In genomic region chr7:885261-885892, GRCh38 we compare ENCODE assay signal across 16 cellular contexts.
"Had no signal": no experiment of that assay in that cellular context is flagged by ENCODE, and none has a peak within 500 bp of the region (broad histone marks: within the 10 kb centered on the region; RNA-seq: fewer than 3 reads in every experiment).

No MANE protein-coding gene starts in this region.

- H3K36me3 Mint-ChIP-seq: activated naive CD4-positive, alpha-beta T cell treated with anti-CD3 and anti-CD28 coated beads, Interleukin-2, amount 50 U/mL, for 72 hours had no signal

- H3K27me3 ChIP-seq: brain microvascular endothelial cell, testis had no signal

- H3K4me3 Mint-ChIP-seq: activated T-cell treated with anti-CD3 and anti-CD28 coated beads, Interleukin-2, amount 50 U/mL, for 24 hours; endodermal cell; T-helper 1 cell treated with Interleukin-12 subunit alpha and Interleukin-12 subunit beta and Interleukin-4 antibody, amounts not matched to agents 30 μg/mL and 1 μg/mL, for 36 hours had no signal

- ATAC-seq: activated naive CD4-positive, alpha-beta T cell treated with anti-CD3 and anti-CD28 coated beads, Interleukin-2, amount 50 U/mL, for 72 hours; sciatic nerve had no signal

- H3K27ac Mint-ChIP-seq: activated T-cell treated with anti-CD3 and anti-CD28 coated beads, Interleukin-2, amount 50 U/mL, for 24 hours; T-helper 1 cell treated with Interleukin-12 subunit alpha and Interleukin-12 subunit beta and Interleukin-4 antibody, amounts not matched to agents 30 μg/mL and 1 μg/mL, for 36 hours had no signal

- H3K9me3 Mint-ChIP-seq: activated naive CD4-positive, alpha-beta T cell treated with anti-CD3 and anti-CD28 coated beads, Interleukin-2, amount 50 U/mL, for 72 hours; activated T-cell treated with anti-CD3 and anti-CD28 coated beads, Interleukin-2, amount 50 U/mL, for 24 hours; endodermal cell; T-helper 1 cell treated with Interleukin-12 subunit alpha and Interleukin-12 subunit beta and Interleukin-4 antibody, amounts not matched to agents 30 μg/mL and 1 μg/mL, for 36 hours had no signal

- H3K4me1 Mint-ChIP-seq: endodermal cell had no signal

- H3K4me3 ChIP-seq: testis had no signal

- DNase-seq: activated CD4-positive, alpha-beta T cell treated with anti-CD3 and anti-CD28 coated beads, Interleukin-2, amount 50 U/mL, for 1 hour; activated CD4-positive, CD25-positive, alpha-beta regulatory T cell; activated effector memory CD4-positive, alpha-beta T cell treated with Interleukin-2 at 50 U/mL for 16 hours; activated T-cell treated with anti-CD3 and anti-CD28 coated beads, Interleukin-2, amount 50 U/mL, for 24 hours; amygdala; brain microvascular endothelial cell; cerebellar nuclear complex; dermis blood vessel endothelial cell; endodermal cell; mesenchymal stem cell; stimulated activated CD4-positive, alpha-beta T cell treated with anti-CD3 and anti-CD28 coated beads, Interleukin-12 subunit alpha, Interleukin-12 subunit beta, amount 100 ng/mL, for 4 hours; stimulated activated naive CD4-positive, alpha-beta T cell treated with Interleukin-2 at 50 U/mL for 16 hours; testis had no signal

- H3K27me3 Mint-ChIP-seq: activated T-cell treated with anti-CD3 and anti-CD28 coated beads, Interleukin-2, amount 50 U/mL, for 24 hours had no signal

- H3K27ac ChIP-seq: brain microvascular endothelial cell, testis had no signal

- H3K9me3 ChIP-seq: testis had no signal
